In the genomic region with DNA sequence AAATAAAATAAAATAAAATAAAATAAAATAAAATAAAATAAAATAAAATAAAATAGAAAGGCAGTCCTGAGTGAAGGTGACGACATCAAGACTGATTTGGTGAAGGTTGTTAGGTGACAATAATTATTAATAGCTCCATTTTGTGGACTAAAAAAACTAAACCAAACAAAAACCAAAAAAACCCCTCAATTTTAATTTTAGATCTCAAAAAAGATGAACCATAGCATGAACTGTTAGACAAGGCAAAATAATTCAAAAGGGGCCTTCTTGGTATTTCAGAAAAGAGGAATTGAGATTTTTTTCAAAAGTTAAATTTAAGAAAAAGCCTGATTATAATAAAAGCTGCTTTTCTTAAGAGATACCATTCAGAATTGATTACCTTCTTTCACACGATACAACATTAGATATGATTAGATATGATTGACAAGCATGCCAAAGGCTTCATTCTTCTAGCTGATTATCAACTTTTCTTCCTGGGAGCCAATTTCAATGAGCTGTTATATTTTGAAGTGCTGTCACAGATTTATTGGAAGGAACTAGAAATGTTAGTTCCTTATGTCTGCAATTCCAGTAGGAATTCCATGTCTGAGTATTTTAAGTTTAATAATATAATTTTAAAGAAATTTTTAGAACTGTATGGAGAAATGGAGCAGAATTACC, we compare ENCODE assay signal across 22 cellular contexts.
"Had no signal": no experiment of that assay in that cellular context is flagged by ENCODE, and none has a peak within 500 bp of the region (broad histone marks: within the 10 kb centered on the region; RNA-seq: fewer than 3 reads in every experiment).

No MANE protein-coding gene starts in this region.

- H2AFZ ChIP-seq: neural progenitor cell had no signal

- H3K27me3 Mint-ChIP-seq: dendritic cell treated with granulocyte-macrophage colony-stimulating factor and Interleukin-4, amounts not matched to agents 40 ng/mL and 50 ng/mL, for 4 days; progenitor cell of endocrine pancreas; stimulated activated naive CD8-positive, alpha-beta T cell treated with anti-CD3 and anti-CD28 coated beads, Interleukin-15, Interleukin-2, amounts not matched to agents 100 ng/mL and 50 ng/mL, for 24 hours had no signal

- H3K36me3 ChIP-seq: esophagus muscularis mucosa, gastroesophageal sphincter, neural progenitor cell, pancreas, tibial artery, upper lobe of left lung, uterus had no signal

- H3K9me3 ChIP-seq: esophagus muscularis mucosa, gastroesophageal sphincter, mucosa of descending colon, pancreas, tibial artery, upper lobe of left lung, uterus had no signal

- H3K4me3 Mint-ChIP-seq: dendritic cell treated with granulocyte-macrophage colony-stimulating factor and Interleukin-4, amounts not matched to agents 40 ng/mL and 50 ng/mL, for 4 days; effector memory CD8-positive, alpha-beta T cell; natural killer cell; neural progenitor cell; stimulated activated naive CD8-positive, alpha-beta T cell treated with anti-CD3 and anti-CD28 coated beads, Interleukin-15, Interleukin-2, amounts not matched to agents 100 ng/mL and 50 ng/mL, for 24 hours had no signal

- H3K4me1 ChIP-seq: esophagus muscularis mucosa, gastroesophageal sphincter, pancreas, tibial artery, upper lobe of left lung, uterus had no signal

- H3K27me3 ChIP-seq: esophagus muscularis mucosa, gastroesophageal sphincter, neural progenitor cell, pancreas, tibial artery, upper lobe of left lung, uterus had no signal

- H3K9ac ChIP-seq: neural progenitor cell had no signal

- H3K27ac Mint-ChIP-seq: dendritic cell treated with granulocyte-macrophage colony-stimulating factor and Interleukin-4, amounts not matched to agents 40 ng/mL and 50 ng/mL, for 4 days; effector memory CD8-positive, alpha-beta T cell; natural killer cell; neural progenitor cell; progenitor cell of endocrine pancreas; stimulated activated naive CD8-positive, alpha-beta T cell treated with anti-CD3 and anti-CD28 coated beads, Interleukin-15, Interleukin-2, amounts not matched to agents 100 ng/mL and 50 ng/mL, for 24 hours had no signal

- DNase-seq: effector memory CD8-positive, alpha-beta T cell; glutamatergic neuron; islet precursor cell; mammary epithelial cell; mucosa of descending colon; natural killer cell; nucleus accumbens; pancreas; right cardiac atrium; stimulated activated CD4-positive, alpha-beta T cell treated with anti-CD3 and anti-CD28 coated beads, Interleukin-2, amount 100 ng/mL, for 48 hours; tibial artery; upper lobe of left lung; uterus had no signal

- H3K4me3 ChIP-seq: esophagus muscularis mucosa, gastroesophageal sphincter, mucosa of descending colon, neural progenitor cell, pancreas, smooth muscle cell, tibial artery, upper lobe of left lung, uterus had no signal

- ATAC-seq: effector memory CD8-positive, alpha-beta T cell; gastroesophageal sphincter; left lobe of liver; mucosa of descending colon; natural killer cell; pancreas; right cardiac atrium had no signal

- H3K36me3 Mint-ChIP-seq: natural killer cell, neural progenitor cell had no signal

- FAIRE-seq: pancreas had no signal

- H3K4me1 Mint-ChIP-seq: natural killer cell had no signal

- H3K4me2 ChIP-seq: neural progenitor cell, smooth muscle cell had no signal

- H3K9me3 Mint-ChIP-seq: dendritic cell treated with granulocyte-macrophage colony-stimulating factor and Interleukin-4, amounts not matched to agents 40 ng/mL and 50 ng/mL, for 4 days; effector memory CD8-positive, alpha-beta T cell; natural killer cell; neural progenitor cell; stimulated activated naive CD8-positive, alpha-beta T cell treated with anti-CD3 and anti-CD28 coated beads, Interleukin-15, Interleukin-2, amounts not matched to agents 100 ng/mL and 50 ng/mL, for 24 hours had no signal

- H3K27ac ChIP-seq: epithelial cell of prostate, esophagus muscularis mucosa, gastroesophageal sphincter, neural progenitor cell, pancreas, tibial artery, upper lobe of left lung, uterus had no signal
